Comparison of ENCODE assay signal across 39 cellular contexts in the genomic region with DNA sequence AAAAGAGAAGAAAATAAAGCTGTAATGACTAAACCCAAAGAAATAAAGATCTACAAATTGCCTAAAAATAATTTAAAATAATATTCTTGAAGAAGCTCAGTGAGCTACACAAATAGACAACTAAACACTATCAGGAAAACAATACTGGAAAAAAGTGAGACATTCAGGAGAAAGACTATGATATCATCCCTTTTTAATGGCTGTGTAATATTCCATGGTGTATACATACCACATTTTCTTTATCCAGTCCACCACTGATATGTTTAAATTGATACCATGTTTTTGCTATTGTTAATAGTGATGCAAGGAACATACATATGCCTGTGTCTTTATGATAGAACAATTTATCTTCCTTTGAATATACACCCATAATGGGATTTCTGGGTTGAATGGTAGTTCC. TPM values are rescaled to one million over a fixed set of nuclear protein-coding genes. Genes with fewer than 3 reads are reported as not detected.
"Had no signal": no experiment of that assay in that cellular context is flagged by ENCODE, and none has a peak within 500 bp of the region (broad histone marks: within the 10 kb centered on the region; RNA-seq: fewer than 3 reads in every experiment).

No MANE protein-coding gene starts in this region.

- H3K9me3 ChIP-seq: adrenal gland, ascending aorta, body of pancreas had no signal

- H3K36me3 ChIP-seq: adrenal gland, ascending aorta, brain microvascular endothelial cell, breast epithelium, cardiac muscle cell had no signal

- H3K27me3 ChIP-seq: adrenal gland, ascending aorta, body of pancreas, brain microvascular endothelial cell, breast epithelium, cardiac muscle cell had no signal

- H3K4me3 ChIP-seq: adrenal gland, ascending aorta, body of pancreas, breast epithelium, cardiac muscle cell had no signal

- ATAC-seq: activated naive CD4-positive, alpha-beta T cell treated with anti-CD3 and anti-CD28 coated beads, Interleukin-2, amount 50 U/mL, for 72 hours; activated naive CD8-positive, alpha-beta T cell treated with anti-CD3 and anti-CD28 coated beads, Interleukin-2, amount 50 U/mL, for 24 hours; activated T-cell treated with anti-CD3 and anti-CD28 coated beads, Interleukin-2, amount 50 U/mL, for 4 hours; activated T-cell treated with anti-CD3 and anti-CD28 coated beads, Interleukin-2, amount 50 U/mL, for 72 hours; activated T-helper 17 cell treated with anti-CD3 and anti-CD28 coated beads, Interleukin-2, amount 50 U/mL, for 72 hours; body of pancreas had no signal

- DNase-seq: activated effector memory CD4-positive, alpha-beta T cell treated with anti-CD3 and anti-CD28 coated beads, Interleukin-2, amount 50 U/mL, for 16 hours; activated effector memory CD4-positive, alpha-beta T cell treated with Interleukin-2 at 50 U/mL for 16 hours; activated gamma-delta T cell; activated gamma-delta T cell treated with Interleukin-2 at 50 U/mL for 16 hours; activated naive CD4-positive, alpha-beta T cell; activated naive CD4-positive, alpha-beta T cell treated with anti-CD3 and anti-CD28 coated beads for 36 hours; activated naive CD4-positive, alpha-beta T cell treated with anti-CD3 and anti-CD28 coated beads, Interleukin-2, amount 10 ng/mL, durations not matched to agents 7 days and 5 days; activated naive CD4-positive, alpha-beta T cell treated with anti-CD3 and anti-CD28 coated beads, Interleukin-2, amount 50 U/mL, for 16 hours; activated naive CD4-positive, alpha-beta T cell treated with Interleukin-2 at 50 U/mL for 16 hours; activated naive CD8-positive, alpha-beta T cell treated with anti-CD3 and anti-CD28 coated beads for 36 hours; activated naive CD8-positive, alpha-beta T cell treated with anti-CD3 and anti-CD28 coated beads, Interleukin-2, amount 10 ng/mL, durations not matched to agents 7 days and 5 days; activated naive CD8-positive, alpha-beta T cell treated with anti-CD3 and anti-CD28 coated beads, Interleukin-2, amount 50 U/mL, for 24 hours; activated T-cell treated with anti-CD3 and anti-CD28 coated beads, Interleukin-2, amount 50 U/mL, for 24 hours; activated T-cell treated with anti-CD3 and anti-CD28 coated beads, Interleukin-2, amount 50 U/mL, for 4 hours; activated T-cell treated with anti-CD3 and anti-CD28 coated beads, Interleukin-2, amount 50 U/mL, for 48 hours; activated T-cell treated with anti-CD3 and anti-CD28 coated beads, Interleukin-2, amount 50 U/mL, for 72 hours; adrenal gland; amniotic stem cell; amygdala; anterior cingulate cortex; aorta; body of pancreas; brain microvascular endothelial cell; caudate nucleus; central memory CD4-positive, alpha-beta T cell; cerebellar nuclear complex had no signal

- FAIRE-seq: astrocyte, bronchial epithelial cell had no signal

- H3K27ac ChIP-seq: adrenal gland, ascending aorta, body of pancreas, brain microvascular endothelial cell, breast epithelium, cardiac muscle cell had no signal

- H3K4me1 ChIP-seq: adrenal gland, ascending aorta, body of pancreas, breast epithelium had no signal

RNA-seq across cellular contexts. Expression of a gene that starts 13.1 kb away (rescaled TPM):
- total RNA-seq: activated naive CD4-positive, alpha-beta T cell treated with anti-CD3 and anti-CD28 coated beads for 36 hours; activated naive CD4-positive, alpha-beta T cell treated with anti-CD3 and anti-CD28 coated beads, Interleukin-2, amount 50 U/mL, for 72 hours; activated naive CD8-positive, alpha-beta T cell treated with anti-CD3 and anti-CD28 coated beads for 36 hours; activated naive CD8-positive, alpha-beta T cell treated with anti-CD3 and anti-CD28 coated beads, Interleukin-2, amount 10 ng/mL, durations not matched to agents 7 days and 5 days; activated T-cell treated with anti-CD3 and anti-CD28 coated beads, Interleukin-2, amount 50 U/mL, for 4 hours; activated T-cell treated with anti-CD3 and anti-CD28 coated beads, Interleukin-2, amount 50 U/mL, for 72 hours; activated T-helper 1 cell treated with anti-CD3 and anti-CD28 coated beads, Interleukin-12 subunit alpha, Interleukin-12 subunit beta, Interleukin-2, Interleukin-4 antibody, amounts not matched to agents 30 ng/mL and 10 ng/mL and 1 ng/mL, durations not matched to agents 14 hours and 24 hours and 36 hours; activated T-helper 17 cell treated with anti-CD3 and anti-CD28 coated beads, Interleukin-2, amount 50 U/mL, for 72 hours; activated T-helper 2 cell treated with anti-CD3 and anti-CD28 coated beads, Interferon-gamma antibody, Interleukin-2, Interleukin-4, amounts not matched to agents 10 μg/mL and 5 μg/mL and 100 μg/mL, durations not matched to agents 14 hours and 24 hours and 36 hours; adrenal gland; aorta; ascending aorta; astrocyte; body of pancreas; breast epithelium; bronchial epithelial cell; cardiac muscle cell; cardiac septum; cerebellum; chondrocyte had no signal
- polyA plus RNA-seq: adipose tissue, adrenal gland, aorta, cardiac muscle cell had no signal

RNA-seq across cellular contexts. Expression of a gene that starts 17.3 kb away (rescaled TPM):
- total RNA-seq: activated naive CD4-positive, alpha-beta T cell treated with anti-CD3 and anti-CD28 coated beads for 36 hours; activated naive CD4-positive, alpha-beta T cell treated with anti-CD3 and anti-CD28 coated beads, Interleukin-2, amount 50 U/mL, for 72 hours; activated naive CD8-positive, alpha-beta T cell treated with anti-CD3 and anti-CD28 coated beads for 36 hours; activated naive CD8-positive, alpha-beta T cell treated with anti-CD3 and anti-CD28 coated beads, Interleukin-2, amount 10 ng/mL, durations not matched to agents 7 days and 5 days; activated T-cell treated with anti-CD3 and anti-CD28 coated beads, Interleukin-2, amount 50 U/mL, for 4 hours; activated T-cell treated with anti-CD3 and anti-CD28 coated beads, Interleukin-2, amount 50 U/mL, for 72 hours; activated T-helper 1 cell treated with anti-CD3 and anti-CD28 coated beads, Interleukin-12 subunit alpha, Interleukin-12 subunit beta, Interleukin-2, Interleukin-4 antibody, amounts not matched to agents 30 ng/mL and 10 ng/mL and 1 ng/mL, durations not matched to agents 14 hours and 24 hours and 36 hours; activated T-helper 17 cell treated with anti-CD3 and anti-CD28 coated beads, Interleukin-2, amount 50 U/mL, for 72 hours; activated T-helper 2 cell treated with anti-CD3 and anti-CD28 coated beads, Interferon-gamma antibody, Interleukin-2, Interleukin-4, amounts not matched to agents 10 μg/mL and 5 μg/mL and 100 μg/mL, durations not matched to agents 14 hours and 24 hours and 36 hours; adrenal gland; aorta; ascending aorta; astrocyte; breast epithelium; bronchial epithelial cell; cardiac septum; cerebellum; chondrocyte had no signal
- polyA plus RNA-seq: adipose tissue, adrenal gland, aorta, cardiac muscle cell had no signal

RNA-seq across cellular contexts. Expression of a gene that starts 20.8 kb away (rescaled TPM):
- total RNA-seq: activated naive CD4-positive, alpha-beta T cell treated with anti-CD3 and anti-CD28 coated beads for 36 hours; activated naive CD4-positive, alpha-beta T cell treated with anti-CD3 and anti-CD28 coated beads, Interleukin-2, amount 50 U/mL, for 72 hours; activated naive CD8-positive, alpha-beta T cell treated with anti-CD3 and anti-CD28 coated beads for 36 hours; activated naive CD8-positive, alpha-beta T cell treated with anti-CD3 and anti-CD28 coated beads, Interleukin-2, amount 10 ng/mL, durations not matched to agents 7 days and 5 days; activated T-cell treated with anti-CD3 and anti-CD28 coated beads, Interleukin-2, amount 50 U/mL, for 4 hours; activated T-cell treated with anti-CD3 and anti-CD28 coated beads, Interleukin-2, amount 50 U/mL, for 72 hours; activated T-helper 1 cell treated with anti-CD3 and anti-CD28 coated beads, Interleukin-12 subunit alpha, Interleukin-12 subunit beta, Interleukin-2, Interleukin-4 antibody, amounts not matched to agents 30 ng/mL and 10 ng/mL and 1 ng/mL, durations not matched to agents 14 hours and 24 hours and 36 hours; activated T-helper 17 cell treated with anti-CD3 and anti-CD28 coated beads, Interleukin-2, amount 50 U/mL, for 72 hours; activated T-helper 2 cell treated with anti-CD3 and anti-CD28 coated beads, Interferon-gamma antibody, Interleukin-2, Interleukin-4, amounts not matched to agents 10 μg/mL and 5 μg/mL and 100 μg/mL, durations not matched to agents 14 hours and 24 hours and 36 hours; adrenal gland; aorta; ascending aorta; astrocyte; body of pancreas; breast epithelium; bronchial epithelial cell; cardiac muscle cell; cardiac septum; cerebellum; chondrocyte had no signal
- polyA plus RNA-seq: adipose tissue, adrenal gland, aorta, cardiac muscle cell had no signal

RNA-seq across cellular contexts. Expression of a gene that starts 38.2 kb away (rescaled TPM):
- total RNA-seq: activated naive CD4-positive, alpha-beta T cell treated with anti-CD3 and anti-CD28 coated beads for 36 hours; activated naive CD4-positive, alpha-beta T cell treated with anti-CD3 and anti-CD28 coated beads, Interleukin-2, amount 50 U/mL, for 72 hours; activated naive CD8-positive, alpha-beta T cell treated with anti-CD3 and anti-CD28 coated beads for 36 hours; activated naive CD8-positive, alpha-beta T cell treated with anti-CD3 and anti-CD28 coated beads, Interleukin-2, amount 10 ng/mL, durations not matched to agents 7 days and 5 days; activated T-cell treated with anti-CD3 and anti-CD28 coated beads, Interleukin-2, amount 50 U/mL, for 4 hours; activated T-cell treated with anti-CD3 and anti-CD28 coated beads, Interleukin-2, amount 50 U/mL, for 72 hours; activated T-helper 1 cell treated with anti-CD3 and anti-CD28 coated beads, Interleukin-12 subunit alpha, Interleukin-12 subunit beta, Interleukin-2, Interleukin-4 antibody, amounts not matched to agents 30 ng/mL and 10 ng/mL and 1 ng/mL, durations not matched to agents 14 hours and 24 hours and 36 hours; activated T-helper 17 cell treated with anti-CD3 and anti-CD28 coated beads, Interleukin-2, amount 50 U/mL, for 72 hours; activated T-helper 2 cell treated with anti-CD3 and anti-CD28 coated beads, Interferon-gamma antibody, Interleukin-2, Interleukin-4, amounts not matched to agents 10 μg/mL and 5 μg/mL and 100 μg/mL, durations not matched to agents 14 hours and 24 hours and 36 hours; adrenal gland; aorta; ascending aorta; astrocyte; body of pancreas; breast epithelium; bronchial epithelial cell; cardiac muscle cell; cardiac septum; cerebellum; chondrocyte had no signal
- polyA plus RNA-seq: adipose tissue, adrenal gland, aorta, cardiac muscle cell had no signal

RNA-seq across cellular contexts. Expression of a gene that starts 54.8 kb away (rescaled TPM):
- total RNA-seq: activated naive CD4-positive, alpha-beta T cell treated with anti-CD3 and anti-CD28 coated beads for 36 hours; activated naive CD4-positive, alpha-beta T cell treated with anti-CD3 and anti-CD28 coated beads, Interleukin-2, amount 50 U/mL, for 72 hours; activated naive CD8-positive, alpha-beta T cell treated with anti-CD3 and anti-CD28 coated beads for 36 hours; activated naive CD8-positive, alpha-beta T cell treated with anti-CD3 and anti-CD28 coated beads, Interleukin-2, amount 10 ng/mL, durations not matched to agents 7 days and 5 days; activated T-cell treated with anti-CD3 and anti-CD28 coated beads, Interleukin-2, amount 50 U/mL, for 4 hours; activated T-cell treated with anti-CD3 and anti-CD28 coated beads, Interleukin-2, amount 50 U/mL, for 72 hours; activated T-helper 1 cell treated with anti-CD3 and anti-CD28 coated beads, Interleukin-12 subunit alpha, Interleukin-12 subunit beta, Interleukin-2, Interleukin-4 antibody, amounts not matched to agents 30 ng/mL and 10 ng/mL and 1 ng/mL, durations not matched to agents 14 hours and 24 hours and 36 hours; activated T-helper 17 cell treated with anti-CD3 and anti-CD28 coated beads, Interleukin-2, amount 50 U/mL, for 72 hours; activated T-helper 2 cell treated with anti-CD3 and anti-CD28 coated beads, Interferon-gamma antibody, Interleukin-2, Interleukin-4, amounts not matched to agents 10 μg/mL and 5 μg/mL and 100 μg/mL, durations not matched to agents 14 hours and 24 hours and 36 hours; adrenal gland; aorta; ascending aorta; astrocyte; breast epithelium; bronchial epithelial cell; cardiac muscle cell; cardiac septum; chondrocyte had no signal
- polyA plus RNA-seq: adipose tissue, adrenal gland, aorta, cardiac muscle cell had no signal
